In genomic region chr1:155084722-155085503, GRCh38 we compare ENCODE assay signal across 1 cellular context.
A peak's percentile ranks its signal among the peaks of the same experiment; 100 is the strongest.
TF ChIP-seq lines count a peak whose summit lies in the region.

No MANE protein-coding gene starts in this region.

TF ChIP-seq in HepG2, 621 proteins besides CTCF, POLR2A, EP300 and RAD21 (continued from another document and continues in another):
- TF ChIP-seq DR1 (CRISPR knock-in tag; IDR thresholded peaks at IDR 0.05) (no peak), ERF (CRISPR knock-in tag; IDR thresholded peaks at IDR 0.05) (no peak; the same call in 1 of the 2 replicates), ZNF207 (IDR thresholded peaks at IDR 0.05; ENCODE audit: borderline replicate concordance) (no peak), ZNF333 (CRISPR knock-in tag; IDR thresholded peaks at IDR 0.05; ENCODE audit: borderline replicate concordance) (no peak), ZNF891 (CRISPR knock-in tag; IDR thresholded peaks at IDR 0.05) (peak; percentile 25), ZBTB3 (CRISPR knock-in tag; IDR thresholded peaks at IDR 0.05; ENCODE audit: borderline replicate concordance, low read depth) (no peak), CSRNP1 (CRISPR knock-in tag; IDR thresholded peaks at IDR 0.05) (no peak), PCBP1 (IDR thresholded peaks at IDR 0.05; ENCODE audit: borderline replicate concordance, low read depth, low read length) (peak; percentile 89), KLF12 (CRISPR knock-in tag; IDR thresholded peaks at IDR 0.05; ENCODE audit: borderline replicate concordance) (no peak), ATAD3A (CRISPR knock-in tag; IDR thresholded peaks at IDR 0.05) (no peak), SMARCC2 (IDR thresholded peaks at IDR 0.05) (no peak), SIN3B (IDR thresholded peaks at IDR 0.05; ENCODE audit: low read length) (peak; percentile 41), ZBTB37 (CRISPR knock-in tag; IDR thresholded peaks at IDR 0.05) (no peak), TFDP1 (CRISPR knock-in tag; IDR thresholded peaks at IDR 0.05; ENCODE audit: borderline replicate concordance) (peak; percentile 43; the same call in 1 of the 2 replicates), BATF2 (CRISPR knock-in tag; IDR thresholded peaks at IDR 0.05) (no peak), NR0B2 (CRISPR knock-in tag; IDR thresholded peaks at IDR 0.05) (peak; percentile 56; the same call in 1 of the 2 replicates), ZBTB25 (CRISPR knock-in tag; IDR thresholded peaks at IDR 0.05) (peak; percentile 23; the same call in 1 of the 2 replicates), GABPA (IDR thresholded peaks at IDR 0.05; ENCODE audit: low read depth, low read length) (no peak), GABPA (CRISPR knock-in tag; IDR thresholded peaks at IDR 0.05; ENCODE audit: low read depth) (peak; percentile 72; the same call in 1 of the 2 replicates), NCOA1 (CRISPR knock-in tag; IDR thresholded peaks at IDR 0.05) (peak; percentile 85; the same call in 1 of the 2 replicates), ZNF574 (CRISPR knock-in tag; IDR thresholded peaks at IDR 0.05) (peak; percentile 78), ARNTL (CRISPR knock-in tag; IDR thresholded peaks at IDR 0.05) (peak; percentile 74; the same call in 1 of the 2 replicates), MTA1 (CRISPR knock-in tag; IDR thresholded peaks at IDR 0.05; ENCODE audit: borderline replicate concordance) (peak; percentile 61; the same call in 1 of the 2 replicates), HOXA7 (CRISPR knock-in tag; IDR thresholded peaks at IDR 0.05) (no peak), THAP7 (CRISPR knock-in tag; IDR thresholded peaks at IDR 0.05) (no peak), TBL1XR1 (IDR thresholded peaks at IDR 0.05; ENCODE audit: borderline replicate concordance, low read length, partially characterized antibody) (no peak), AFF4 (CRISPR knock-in tag; IDR thresholded peaks at IDR 0.05) (no peak), KDM4B (CRISPR knock-in tag; IDR thresholded peaks at IDR 0.05) (no peak), TGIF2 (CRISPR knock-in tag; IDR thresholded peaks at IDR 0.05) (no peak; the same call in 1 of the 2 replicates), ZNF577 (CRISPR knock-in tag; IDR thresholded peaks at IDR 0.05; ENCODE audit: borderline replicate concordance, low read depth) (no peak), CHD4 (IDR thresholded peaks at IDR 0.05; ENCODE audit: borderline replicate concordance, low read length) (no peak), ZFP36 (IDR thresholded peaks at IDR 0.05; ENCODE audit: borderline replicate concordance, low read depth, low read length, partially characterized antibody) (no peak), ZNF761 (CRISPR knock-in tag; conservative IDR thresholded peaks at IDR 0.05) (no peak; the same call in 1 of the 2 replicates), HNF1B (CRISPR knock-in tag; IDR thresholded peaks at IDR 0.05) (peak; percentile 71), ZFP90 (CRISPR knock-in tag; IDR thresholded peaks at IDR 0.05; ENCODE audit: borderline replicate concordance) (no peak; the same call in 1 of the 2 replicates), FIP1L1 (IDR thresholded peaks at IDR 0.05; ENCODE audit: borderline replicate concordance, insufficient read depth, low read depth, low read length) (no peak), ZFP82 (CRISPR knock-in tag; IDR thresholded peaks at IDR 0.05; ENCODE audit: borderline replicate concordance) (no peak), YEATS4 (CRISPR knock-in tag; IDR thresholded peaks at IDR 0.05; ENCODE audit: borderline replicate concordance) (no peak), RCOR2 (CRISPR knock-in tag; IDR thresholded peaks at IDR 0.05) (peak; percentile 34; the same call in 1 of the 2 replicates), HMG20B (CRISPR knock-in tag; conservative IDR thresholded peaks at IDR 0.05) (0 out of 2 replicates have a peak, but pooled peaks have one; percentile 25), SMYD3 (CRISPR knock-in tag; IDR thresholded peaks at IDR 0.05) (no peak), HMGXB4 (CRISPR knock-in tag; IDR thresholded peaks at IDR 0.05; ENCODE audit: borderline replicate concordance in 1 of 2, low read depth in 1 of 2) (peak; percentile 95), SRSF1 (optimal IDR thresholded peaks at IDR 0.05; ENCODE audit: low read depth, low read length) (no peak), RFXANK (CRISPR knock-in tag; IDR thresholded peaks at IDR 0.05) (no peak), MAF1 (CRISPR knock-in tag; IDR thresholded peaks at IDR 0.05; ENCODE audit: borderline replicate concordance) (no peak)
